1 cellular context compared by ENCODE assay signal in the genomic region with DNA sequence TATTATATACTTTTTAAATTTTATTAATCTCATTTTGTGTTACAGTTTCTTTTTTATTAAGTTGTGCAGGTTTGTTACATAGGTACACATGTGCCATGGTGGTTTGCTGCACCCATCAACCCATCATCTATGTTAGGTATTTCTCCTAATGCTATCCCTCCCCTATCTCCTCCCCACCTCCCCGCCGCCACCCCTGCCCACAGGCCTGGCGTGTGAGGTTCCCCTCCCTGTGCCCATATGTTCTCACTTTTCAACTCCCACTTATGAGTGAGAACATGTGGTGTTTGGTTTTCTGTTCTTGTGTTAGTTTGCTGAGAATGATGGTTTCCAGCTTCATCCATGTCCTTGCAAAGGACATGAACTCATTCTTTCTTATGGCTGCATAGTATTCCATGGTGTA. TPM values are rescaled to one million over a fixed set of nuclear protein-coding genes. Genes with fewer than 3 reads are reported as not detected.
"Had no signal": no experiment of that assay in that cellular context is flagged by ENCODE, and none has a peak within 500 bp of the region (broad histone marks: within the 10 kb centered on the region; RNA-seq: fewer than 3 reads in every experiment).

No MANE protein-coding gene starts in this region.

RNA-seq across cellular contexts. Expression of a gene that starts 29.8 kb away (rescaled TPM):
- total RNA-seq: MCF 10A had no signal
